In genomic region chr16:16262954-16263555, GRCh38 we compare ENCODE assay signal across 11 cellular contexts. TPM values are rescaled to one million over a fixed set of nuclear protein-coding genes. Genes with fewer than 3 reads are reported as not detected.
DNase-seq lines count a peak whose midpoint lies in the region; ATAC-seq, FAIRE-seq and TF ChIP-seq lines count a peak whose summit lies in the region.
"Not testable (repeated sequence)": the region's sequence is repeated elsewhere in the genome, so short reads cannot be mapped to it uniquely, and the experiment has no call there.
"Had no signal": no experiment of that assay in that cellular context is flagged by ENCODE, and none has a peak within 500 bp of the region (broad histone marks: within the 10 kb centered on the region; RNA-seq: fewer than 3 reads in every experiment).

No MANE protein-coding gene starts in this region.

- H3K4me3 ChIP-seq in endothelial cell of umbilical vein (replicated peaks in 1 of 3; ENCODE audit: insufficient read depth in 1 of 3, low read depth in 1 of 3, low read length in 3 of 3); kidney (ENCODE audit: low read length in 2 of 2); right lobe of liver: not testable (repeated sequence)

- intact Hi-C loops in endothelial cell of umbilical vein (cut with micrococcal nuclease); kidney (cut with DNase I); right lobe of liver (cut with DNase I); posterior vena cava (cut with DNase I): not testable (repeated sequence)

- not testable (repeated sequence) for H3K4me1 ChIP-seq in endothelial cell of umbilical vein (ENCODE audit: control insufficient read depth, extremely low read depth, insufficient read depth, low read length); kidney (ENCODE audit: control insufficient read depth in 1 of 2, insufficient read depth in 1 of 2, low read depth in 1 of 2, low read length in 2 of 2); right lobe of liver

- ATAC-seq in right lobe of liver: peak in 3 of 4 donors; percentile 13 to 62 (median 58)

- not testable (repeated sequence) for FAIRE-seq in endothelial cell of umbilical vein (lab: Jason Lieb, UNC); kidney (lab: Jason Lieb, UNC)

- not testable (repeated sequence) for H3K79me2 ChIP-seq in endothelial cell of umbilical vein (ENCODE audit: control insufficient read depth, insufficient read depth, low read length)

- not testable (repeated sequence) for TF ChIP-seq POLR2A in endothelial cell of umbilical vein (IDR thresholded peaks at IDR 0.05; ENCODE audit: low read depth, low read length); right lobe of liver (IDR thresholded peaks at IDR 0.05)

- not testable (repeated sequence) for H3K9me1 ChIP-seq in endothelial cell of umbilical vein (replicated peaks; ENCODE audit: control insufficient read depth, extremely low read depth, insufficient read depth, low read length)

- H4K20me1 ChIP-seq in endothelial cell of umbilical vein (replicated peaks; ENCODE audit: control insufficient read depth, extremely low read depth, insufficient read depth, low read length): not testable (repeated sequence)

- dilution Hi-C loops in endothelial cell of umbilical vein (cut with MboI; ENCODE audit: extremely low pct_ligation_motif_present, low sequenced_read_pairs): not testable (repeated sequence)

- not testable (repeated sequence) for H3K36me3 ChIP-seq in endothelial cell of umbilical vein (ENCODE audit: control insufficient read depth in 2 of 2, extremely low read depth in 1 of 2, insufficient read depth in 2 of 2, low read length in 2 of 2); kidney (ENCODE audit: control insufficient read depth in 1 of 2, insufficient read depth in 2 of 2, low read length in 2 of 2); right lobe of liver

- not testable (repeated sequence) for H3K27ac ChIP-seq in endothelial cell of umbilical vein (ENCODE audit: insufficient read depth, low read depth, low read length); kidney (ENCODE audit: low read depth in 2 of 2, low read length in 2 of 2); right lobe of liver

- H3K27me3 ChIP-seq in endothelial cell of umbilical vein (ENCODE audit: control insufficient read depth in 2 of 2, insufficient read depth in 2 of 2, low read length in 2 of 2); right lobe of liver: not testable (repeated sequence)

- BruUV-seq in endothelial cell of umbilical vein (replicated peaks; lab: Mats Ljungman, UMichigan): not testable (repeated sequence)

- not testable (repeated sequence) for H3K9me3 ChIP-seq in endothelial cell of umbilical vein (replicated peaks; ENCODE audit: control insufficient read depth, insufficient read depth, low read length); kidney (ENCODE audit: control insufficient read depth in 1 of 2, low read length in 2 of 2); right lobe of liver

- not testable (repeated sequence) for H3K9ac ChIP-seq in endothelial cell of umbilical vein (replicated peaks; ENCODE audit: extremely low read depth, insufficient read depth, low read length); kidney (ENCODE audit: low read length in 2 of 2)

- TF ChIP-seq CTCF in endothelial cell of umbilical vein (IDR thresholded peaks at IDR 0.05; ENCODE audit: extremely low read depth in 1 of 2, insufficient read depth in 1 of 2, low read depth in 1 of 2, low read length in 2 of 2); kidney (IDR thresholded peaks at IDR 0.05; ENCODE audit: borderline replicate concordance, extremely low read depth, insufficient read depth); right lobe of liver (IDR thresholded peaks at IDR 0.05): not testable (repeated sequence)

- WGBS in right lobe of liver (ENCODE audit: insufficient coverage, low coverage, low lambda C conversion rate, missing lambda C conversion rate): 27% methylated on average over 3 of the region's 15 CpGs

- not testable (repeated sequence) for H2AFZ ChIP-seq in endothelial cell of umbilical vein (ENCODE audit: low read depth, low read length)

- H3K4me2 ChIP-seq in endothelial cell of umbilical vein (ENCODE audit: insufficient read depth, low read length): not testable (repeated sequence)

- CTCF ChIA-PET in endothelial cell of umbilical vein (lab: Charles Lee): not testable (repeated sequence)

- DNase-seq in endothelial cell of umbilical vein (ENCODE audit: low read depth, low spot score) (peak; percentile 1), kidney (peak; percentile 45), lung microvascular endothelial cell (ENCODE audit: low read depth in 2 of 2) (peak; percentile 0 to 14), posterior vena cava (ENCODE audit: low spot score) (peak; percentile 66)
- DNase-seq in right lobe of liver: not testable (repeated sequence)

- POLR2A ChIA-PET in endothelial cell of umbilical vein (lab: Charles Lee): not testable (repeated sequence)

RNA-seq across cellular contexts. Expression of gene NOMO3, which starts 30.7 kb away (rescaled TPM):
- 46.2 and 68.7 TPM in 2 replicates for total RNA-seq in endothelial cell of umbilical vein
- polyA plus RNA-seq in endothelial cell of umbilical vein: 28.2 and 36.0 TPM in 2 replicates
- 26.8 and 83.4 TPM in 2 replicates for polyA plus RNA-seq in endothelial cell of umbilical vein (2011; cell fraction: cytosol; rRNA removed)
- 160 and 191 TPM in 2 replicates for polyA plus RNA-seq in endothelial cell of umbilical vein (2011; cell fraction: nucleus; rRNA removed)
- 28.7 and 46.1 TPM in 2 replicates for polyA plus RNA-seq in endothelial cell of umbilical vein (2012)
- 215 and 300 TPM in 2 replicates for polyA minus RNA-seq in endothelial cell of umbilical vein
- 18.9 TPM for polyA minus RNA-seq in endothelial cell of umbilical vein (2011; cell fraction: cytosol; rRNA and poly(A)+ RNA removed)
- 79.2 and 117 TPM in 2 replicates for polyA minus RNA-seq in endothelial cell of umbilical vein (2011; cell fraction: nucleus; rRNA and poly(A)+ RNA removed)
- total RNA-seq in kidney: 28.4 TPM
- 11.4 TPM for polyA plus RNA-seq in kidney (ENCODE audit: insufficient read depth, low read depth, low replicate concordance)
- total RNA-seq in right lobe of liver: 10 to 100 TPM; 23.5 to 50.4 (median 31.5) TPM
- 33.3 and 43.2 TPM in 2 replicates for total RNA-seq in lung microvascular endothelial cell
- 10 to 100 TPM; 21.7 to 43.1 TPM for total RNA-seq in posterior vena cava

RNA-seq across cellular contexts. Expression of gene ABCC6, which starts 39.8 kb away (rescaled TPM):
- total RNA-seq in endothelial cell of umbilical vein (0.84 and 0.95 TPM in 2 replicates), kidney (7.5 TPM), right lobe of liver (100 to 1,000 TPM in 3 of 6 experiments, 10 to 100 TPM in 3; 54.9 to 115 (median 97.1) TPM), lung microvascular endothelial cell (under 0.01 and 0.44 TPM in 2 replicates), posterior vena cava (under 1 TPM; 0.38 to 0.74 TPM)
- polyA plus RNA-seq in endothelial cell of umbilical vein (0.05 and 0.07 TPM in 2 replicates), kidney (ENCODE audit: insufficient read depth, low read depth, low replicate concordance) (54.5 TPM)
- polyA plus RNA-seq in endothelial cell of umbilical vein (2011; cell fraction: cytosol; rRNA removed): 0.30 and 0.35 TPM in 2 replicates
- 0.13 and 0.59 TPM in 2 replicates for polyA plus RNA-seq in endothelial cell of umbilical vein (2011; cell fraction: nucleus; rRNA removed)
- 0.25 and 0.28 TPM in 2 replicates for polyA plus RNA-seq in endothelial cell of umbilical vein (2012)
- 0.13 and 0.58 TPM in 2 replicates for polyA minus RNA-seq in endothelial cell of umbilical vein
- polyA minus RNA-seq in endothelial cell of umbilical vein (2011; cell fraction: cytosol; rRNA and poly(A)+ RNA removed): 0.31 TPM
- polyA minus RNA-seq in endothelial cell of umbilical vein (2011; cell fraction: nucleus; rRNA and poly(A)+ RNA removed): 0.10 and 0.24 TPM in 2 replicates
- total RNA-seq: A673; CD4-positive, alpha-beta memory T cell; CD4-positive, CD25-positive, alpha-beta regulatory T cell; CD8-positive, alpha-beta memory T cell; Daoy; GM12878 had no signal
